ENCODE assay signal across 1 cellular context in the genomic region with DNA sequence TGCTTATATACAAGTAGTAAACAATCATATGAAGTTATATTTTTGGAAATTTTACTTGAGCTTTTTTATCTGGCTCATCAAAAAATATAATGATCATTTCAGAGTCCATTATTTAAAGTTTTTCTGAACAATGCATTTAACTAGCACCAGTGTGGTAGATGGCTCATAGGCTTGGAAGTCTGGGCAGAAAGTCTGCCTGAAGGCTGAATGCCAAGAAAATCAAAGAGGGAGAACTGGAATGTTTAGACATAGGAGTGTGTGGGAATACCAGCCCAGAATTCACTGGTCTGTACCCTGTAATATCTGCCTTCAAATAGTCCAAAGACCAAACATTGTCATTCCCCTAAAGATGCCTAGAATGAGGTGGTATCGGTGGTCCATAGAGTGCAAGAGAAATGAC.
TF ChIP-seq lines count a peak whose summit lies in the region.

No MANE protein-coding gene starts in this region.

TF ChIP-seq in endothelial cell of umbilical vein, 7 proteins besides CTCF, POLR2A, EP300 and RAD21:
- TF ChIP-seq POLR2AphosphoS5 (IDR thresholded peaks at IDR 0.05; ENCODE audit: insufficient read depth, low read depth, low read length): no peak
- no peak for TF ChIP-seq JUN (IDR thresholded peaks at IDR 0.05; ENCODE audit: borderline replicate concordance, insufficient read depth, insufficient read length, low read depth)
- TF ChIP-seq FOS (IDR thresholded peaks at IDR 0.05; ENCODE audit: borderline replicate concordance, insufficient read depth, low read length): no peak
- TF ChIP-seq, protein P1, sequence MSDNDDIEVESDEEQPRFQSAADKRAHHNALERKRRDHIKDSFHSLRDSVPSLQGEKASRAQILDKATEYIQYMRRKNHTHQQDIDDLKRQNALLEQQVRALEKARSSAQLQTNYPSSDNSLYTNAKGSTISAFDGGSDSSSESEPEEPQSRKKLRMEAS (IDR thresholded peaks at IDR 0.05; ENCODE audit: insufficient read depth, insufficient read length): no peak
- no peak for TF ChIP-seq GATA2 (IDR thresholded peaks at IDR 0.05; ENCODE audit: insufficient read depth, insufficient read length, low read depth, low read length)
- TF ChIP-seq MYC (IDR thresholded peaks at IDR 0.05; ENCODE audit: low read depth, low read length): no peak
- TF ChIP-seq EZH2 (IDR thresholded peaks at IDR 0.05; ENCODE audit: borderline replicate concordance, low read depth, low read length, severe bottlenecking): no peak
